In the genomic region with DNA sequence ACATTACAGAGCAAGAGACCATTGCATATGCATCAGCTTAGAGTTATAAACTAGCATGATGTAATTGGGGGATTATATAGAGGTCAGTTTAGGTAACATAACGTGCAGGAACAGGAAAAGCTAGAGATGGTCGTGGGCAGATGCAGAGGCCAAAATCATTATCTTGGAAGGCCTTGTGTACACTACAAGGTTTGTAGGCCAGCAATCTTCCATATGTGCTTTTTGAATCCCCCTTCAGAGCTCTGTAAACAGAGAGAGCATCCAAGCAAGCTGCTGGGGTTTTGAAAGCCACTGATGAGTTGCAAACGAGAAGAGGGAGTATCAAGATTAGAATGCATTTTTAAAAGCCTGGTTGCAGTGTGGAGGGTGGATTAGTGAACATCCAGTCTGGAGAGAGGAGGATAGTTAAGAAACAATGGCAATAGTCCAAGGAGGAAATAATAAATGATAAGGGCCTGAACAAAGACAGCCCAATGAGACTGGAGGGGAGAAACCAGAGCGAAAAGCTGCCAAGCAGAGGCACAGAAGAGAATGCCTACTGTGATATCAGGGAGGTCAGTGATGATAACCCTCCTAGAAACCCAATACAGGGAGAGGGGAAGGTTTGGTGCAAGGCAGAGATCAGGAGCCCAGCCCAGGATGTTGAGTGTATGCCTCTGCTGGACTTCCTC, we compare ENCODE assay signal across 17 cellular contexts.
A peak's percentile ranks its signal among the peaks of the same experiment; 100 is the strongest.
DNase-seq lines count a peak whose midpoint lies in the region; ATAC-seq, FAIRE-seq and TF ChIP-seq lines count a peak whose summit lies in the region.
"Had no signal": no experiment of that assay in that cellular context is flagged by ENCODE, and none has a peak within 500 bp of the region (broad histone marks: within the 10 kb centered on the region; RNA-seq: fewer than 3 reads in every experiment).

No MANE protein-coding gene starts in this region.

- H3K4me1 ChIP-seq in pancreas (peaks cover 0 to 4% (median 0%) of the 10 kb centered on the region in 3 donors), breast epithelium (no peaks in the 10 kb centered on the region)
- H3K4me1 ChIP-seq in effector memory CD4-positive, alpha-beta T cell (ENCODE audit: control insufficient read depth, insufficient read depth, low read length, poor library complexity, severe bottlenecking) = no peaks in the 10 kb centered on the region
- H3K4me1 ChIP-seq: right lobe of liver had no signal

- H3K4me3 ChIP-seq in LNCaP clone FGC (ENCODE audit: low read depth, low read length) (no peak overlapping the region), fibroblast of pulmonary artery (replicated peaks; ENCODE audit: low read depth, low read length) (no peak overlapping the region), pancreas (no peak overlapping the region), breast epithelium (no peak overlapping the region)
- H3K4me3 ChIP-seq in effector memory CD4-positive, alpha-beta T cell (ENCODE audit: insufficient read depth, low read depth, low read length, poor library complexity, severe bottlenecking) = no peak overlapping the region
- H3K4me3 ChIP-seq: left lung, right lobe of liver had no signal

- H3K36me3 ChIP-seq in pancreas (peaks cover 0 to 44% (median 8%) of the 10 kb centered on the region in 3 donors), breast epithelium (no peaks in the 10 kb centered on the region)
- H3K36me3 ChIP-seq in effector memory CD4-positive, alpha-beta T cell (ENCODE audit: control insufficient read depth, insufficient read depth, low read length) = peaks cover 18% of the 10 kb centered on the region
- H3K36me3 ChIP-seq: right lobe of liver had no signal

- H3K9me3 ChIP-seq in pancreas = no peaks in the 10 kb centered on the region
- H3K9me3 ChIP-seq in effector memory CD4-positive, alpha-beta T cell (ENCODE audit: control insufficient read depth, low read length) = no peaks in the 10 kb centered on the region
- no peaks in the 10 kb centered on the region for H3K9me3 ChIP-seq in breast epithelium
- H3K9me3 ChIP-seq: left lung, right lobe of liver had no signal

- no peak for FAIRE-seq in pancreas (lab: Jason Lieb, UNC)

- TF ChIP-seq CTCF in LNCaP clone FGC (IDR thresholded peaks at IDR 0.05; ENCODE audit: control insufficient read depth, extremely low read depth, insufficient read depth) = no peak
- no peak for TF ChIP-seq CTCF in fibroblast of pulmonary artery (IDR thresholded peaks at IDR 0.05; ENCODE audit: low read length, missing control alignments)
- no peak for TF ChIP-seq CTCF in pancreas (IDR thresholded peaks at IDR 0.05)
- TF ChIP-seq CTCF in breast epithelium (IDR thresholded peaks at IDR 0.05) = no peak

- peak in 3 of 4 donors; percentile 60 to 65 (median 65) for ATAC-seq in pancreas
- ATAC-seq: activated naive CD4-positive, alpha-beta T cell treated with anti-CD3 and anti-CD28 coated beads, Interleukin-2, amount 50 U/mL, for 72 hours; left lung; stimulated activated naive B cell treated with anti-CD40 and anti-IgM and Interleukin-4, amounts not matched to agents 10 μg/mL and 1 μg/mL and 100 μg/mL, for 72 hours had no signal

- H3K27me3 ChIP-seq in pancreas (no peaks in the 10 kb centered on the region), breast epithelium (no peaks in the 10 kb centered on the region)
- H3K27me3 ChIP-seq in effector memory CD4-positive, alpha-beta T cell (replicated peaks; ENCODE audit: control insufficient read depth, insufficient read depth, low read length, poor library complexity, severe bottlenecking) = no peaks in the 10 kb centered on the region
- H3K27me3 ChIP-seq: left lung, right lobe of liver had no signal

- intact Hi-C loops in pancreas (cut with DNase I) = no loop called here
- intact Hi-C loops in breast epithelium (cut with DNase I; ENCODE audit: low total_unique reads) = no loop called here

- WGBS in pancreas, 2 donors = 44 to 50% methylated on average over 4 of the region's 4 CpGs

- DNase-seq in LNCaP clone FGC (ENCODE audit: low read depth) (peak; percentile 13), NCI-H526 (lab: John Stamatoyannopoulos, UW) (peak; percentile 71 to 75), fibroblast of pulmonary artery (ENCODE audit: low read depth) (peak; percentile 70), pancreas (no peak), breast epithelium (ENCODE audit: low spot score in 2 of 2) (no peak)
- no peak for DNase-seq in effector memory CD4-positive, alpha-beta T cell
- no peak for DNase-seq in stimulated activated naive CD4-positive, alpha-beta T cell treated with Interleukin-2 at 50 U/mL for 16 hours (lab: John Stamatoyannopoulos, UW)
- DNase-seq: activated CD4-positive, CD25-positive, alpha-beta regulatory T cell; activated CD8-positive, alpha-beta memory T cell treated with anti-CD3 and anti-CD28 coated beads, Interleukin-2, amount 50 U/mL, for 48 hours; CD4-positive, alpha-beta memory T cell; left lung; NCI-H1436; nephron progenitor cell; right lobe of liver; stimulated activated CD4-positive, alpha-beta T cell treated with anti-CD3 and anti-CD28 coated beads, Interleukin-4, amount 100 ng/mL, for 4 hours; stimulated activated naive B cell treated with anti-CD40 and anti-IgM and Interleukin-4, amounts not matched to agents 10 μg/mL and 1 μg/mL and 100 μg/mL, for 72 hours had no signal

- H3K27ac ChIP-seq in pancreas (no peak overlapping the region), breast epithelium (no peak overlapping the region)
- no peak overlapping the region for H3K27ac ChIP-seq in effector memory CD4-positive, alpha-beta T cell (ENCODE audit: insufficient read depth, low read length, poor library complexity, severe bottlenecking)
- H3K27ac ChIP-seq: left lung, right lobe of liver had no signal

- TF ChIP-seq POLR2A in breast epithelium (IDR thresholded peaks at IDR 0.05) = no peak

Comparison
In these comparisons a context has a peak if more than half of its experiments do, and no peak if none do; other contexts are left out.
1. DNase-seq: peak in LNCaP clone FGC (single experiment), NCI-H526 (2 of 2) and fibroblast of pulmonary artery (single experiment); none in pancreas (0 of 6), effector memory CD4-positive, alpha-beta T cell (0 of 3), breast epithelium (0 of 2) and stimulated activated naive CD4-positive, alpha-beta T cell treated with Interleukin-2 at 50 U/mL for 16 hours (single experiment).